ENCODE assay signal across 22 cellular contexts in the genomic region with DNA sequence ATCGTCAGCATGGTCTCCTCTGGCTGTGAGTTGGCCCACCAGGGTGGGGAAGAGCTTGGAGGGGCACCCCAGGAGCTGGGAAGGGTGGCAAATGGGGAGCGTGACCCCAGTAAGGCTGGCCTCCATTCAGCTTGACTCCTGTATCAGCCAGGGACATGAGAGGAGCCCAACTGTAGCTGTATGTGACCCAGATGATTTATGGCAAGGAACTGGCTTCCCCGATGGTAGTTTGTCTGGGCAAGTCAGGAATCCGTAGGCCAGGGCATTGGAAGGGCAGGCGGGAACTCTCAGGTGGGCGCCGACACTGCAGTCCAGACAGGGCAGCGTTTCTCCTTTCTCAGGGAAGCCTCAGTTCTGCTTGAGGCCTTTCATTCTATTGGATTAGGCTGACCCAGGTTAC. TPM values are rescaled to one million over a fixed set of nuclear protein-coding genes. Genes with fewer than 3 reads are reported as not detected.
DNase-seq lines count a peak whose midpoint lies in the region; ATAC-seq, FAIRE-seq and TF ChIP-seq lines count a peak whose summit lies in the region.
"Had no signal": no experiment of that assay in that cellular context is flagged by ENCODE, and none has a peak within 500 bp of the region (broad histone marks: within the 10 kb centered on the region; RNA-seq: fewer than 3 reads in every experiment).

No MANE protein-coding gene starts in this region.

- no peak for TF ChIP-seq RAD21 in K562 (CRISPR knock-in tag; conservative IDR thresholded peaks at IDR 0.05 in 1 of 2, IDR thresholded peaks at IDR 0.05 in 1 of 2)

- TF ChIP-seq CTCF in DOHH2 (IDR thresholded peaks at IDR 0.05; ENCODE audit: low read depth, low read length, poor library complexity, severe bottlenecking): no peak
- TF ChIP-seq CTCF in K562 (IDR thresholded peaks at IDR 0.05 in 2 of 3, conservative IDR thresholded peaks at IDR 0.05 in 1 of 3; ENCODE audit: insufficient read depth in 2 of 3, low read depth in 1 of 3, low read length in 3 of 3): no peak
- no peak for TF ChIP-seq CTCF in prostate gland (IDR thresholded peaks at IDR 0.05)
- TF ChIP-seq CTCF in psoas muscle (IDR thresholded peaks at IDR 0.05): no peak
- no peak for TF ChIP-seq CTCF in adrenal gland (IDR thresholded peaks at IDR 0.05)

- no peak overlapping the region for H2AFZ ChIP-seq in K562 (ENCODE audit: low read depth, low read length)

- no peak for ATAC-seq in K562
- ATAC-seq in psoas muscle: no peak
- ATAC-seq: GM12878, HCT116, HepG2 had no signal

- intact Hi-C loops in K562 (cut with micrococcal nuclease): no loop called here
- intact Hi-C loops in prostate gland (cut with DNase I): no loop called here
- intact Hi-C loops in psoas muscle (cut with DNase I): no loop called here
- intact Hi-C loops in adrenal gland (cut with DNase I): loop anchor here in 1 of 2 donors (10.0 kb wide), 1 partner anchor 72 kb away; a partner anchor contains a TSS

- DNase-seq in NCI-H82 treated with DMSO at 0.1 percent for 48 hours (lab: John Stamatoyannopoulos, UW; ENCODE audit: unreplicated experiment): peak; percentile 13
- DNase-seq in K562 (ENCODE audit: extremely low read depth in 1 of 4, low spot score in 3 of 4): no peak
- peak; percentile 51 for DNase-seq in prostate gland (ENCODE audit: low spot score)
- no peak for DNase-seq in iPS-NIHi11 (ENCODE audit: low spot score)
- no peak for DNase-seq in EL
- DNase-seq in psoas muscle: no peak
- DNase-seq in adrenal gland: no peak
- DNase-seq: ACHN, BE2C, DMS153, DMS79, GOT3, H7, HFFc6 had no signal

- H3K9me2 ChIP-seq in DOHH2 (replicated peaks; ENCODE audit: control insufficient read depth, low read length): no peaks in the 10 kb centered on the region

- no peaks in the 10 kb centered on the region for H3K9me1 ChIP-seq in K562 (ENCODE audit: control insufficient read depth, insufficient read depth, low read length)

- POLR2A ChIA-PET in K562 (lab: Yijun Ruan, JAX): interaction anchor here (0.6 to 1.1 kb wide), 5 partner anchors 14 to 69 kb away, joined by 3 to 5 read pairs (median 3); no protein-coding TSS in a partner anchor

- in situ Hi-C loops in K562 (cut with MboI): no loop called here

- no TSS peak for BruUV-seq in K562 (replicated peaks; lab: Mats Ljungman, UMichigan)

- FAIRE-seq in K562 (lab: Jason Lieb, UNC): no peak
- FAIRE-seq: A204.1, GM12878, HepG2 had no signal

- TF ChIP-seq POLR2A in K562 (conservative IDR thresholded peaks at IDR 0.05): no peak
- no peak for TF ChIP-seq POLR2A in prostate gland (IDR thresholded peaks at IDR 0.05)
- no peak for TF ChIP-seq POLR2A in adrenal gland (IDR thresholded peaks at IDR 0.05)

- CTCF ChIA-PET in K562 (lab: Yijun Ruan, JAX; ENCODE audit: low intra/inter-chr PET ratio): no interaction called here

- H4K20me1 ChIP-seq in DOHH2 (ENCODE audit: control insufficient read depth, insufficient read depth, low read depth, low read length) (no peaks in the 10 kb centered on the region), K562 (replicated peaks; ENCODE audit: control insufficient read depth, insufficient read depth, low read length) (no peaks in the 10 kb centered on the region)

- H3K9ac ChIP-seq in K562 (ENCODE audit: insufficient read depth in 1 of 2, low read depth in 2 of 2, low read length in 2 of 2): peak overlapping the region in 1 of 2 experiments; percentile 29; a peak in 1 of 4 replicates

- H3K4me1 ChIP-seq in DOHH2 (ENCODE audit: control insufficient read depth, low read length) (peaks cover 50% of the 10 kb centered on the region), K562 (replicated peaks in 1 of 2; ENCODE audit: control insufficient read depth in 2 of 2, insufficient read depth in 2 of 2, low read length in 2 of 2) (peaks cover 7 to 22% of the 10 kb centered on the region in 2 experiments; a peak in 3 of 5 replicates), prostate gland (replicated peaks) (no peaks in the 10 kb centered on the region), psoas muscle (no peaks in the 10 kb centered on the region), adrenal gland (replicated peaks in 1 of 2) (no peaks in the 10 kb centered on the region)
- H3K4me1 ChIP-seq: BE2C had no signal

- H3K4me2 ChIP-seq in DOHH2 (ENCODE audit: low read length): peak overlapping the region; percentile 48; the same call in 1 of the 2 replicates
- H3K4me2 ChIP-seq in K562 (ENCODE audit: insufficient read depth, low read length): no peak overlapping the region

- no peak for TF ChIP-seq EP300 in K562 (IDR thresholded peaks at IDR 0.05; ENCODE audit: low read length)

- peaks cover 13% of the 10 kb centered on the region for H3F3A ChIP-seq in DOHH2 (ENCODE audit: control insufficient read depth, insufficient read depth)

- H3K27me3 ChIP-seq in DOHH2 (ENCODE audit: control insufficient read depth, low read length) (peaks cover 21% of the 10 kb centered on the region; the same call in 1 of the 2 replicates), K562 (ENCODE audit: control insufficient read depth in 2 of 2, insufficient read depth in 2 of 2, low read length in 2 of 2) (peaks cover 0 to 12% of the 10 kb centered on the region in 2 experiments; a peak in 2 of 5 replicates), prostate gland (replicated peaks; ENCODE audit: insufficient read depth) (no peaks in the 10 kb centered on the region), psoas muscle (ENCODE audit: insufficient read depth in 3 of 3, low read length in 2 of 3) (no peaks in the 10 kb centered on the region), adrenal gland (peaks cover 12% of the 10 kb centered on the region)
- H3K27me3 ChIP-seq: BE2C had no signal

- H3K4me3 ChIP-seq in DOHH2 (ENCODE audit: low read length) (no peak overlapping the region), K562 (no peak overlapping the region), prostate gland (no peak overlapping the region), psoas muscle (no peak overlapping the region), adrenal gland (no peak overlapping the region)
- H3K4me3 ChIP-seq: GM12878 had no signal

- 48% methylated on average over 8 of the region's 8 CpGs for whole genome bisulfite sequencing in K562 (ENCODE audit: insufficient coverage, low coverage, missing lambda C conversion rate)
- WGBS in prostate gland: 55% methylated on average over 7 of the region's 8 CpGs
- WGBS in psoas muscle, 3 donors: 78 to 85% (median 79%) methylated on average over 8 of the region's 8 CpGs
- WGBS in adrenal gland, 4 donors: 75 to 84% (median 82%) methylated on average over 7 to 8 of the region's 8 CpGs

- H3K79me2 ChIP-seq in DOHH2 (ENCODE audit: control insufficient read depth, low read length): no peaks in the 10 kb centered on the region
- H3K79me2 ChIP-seq in K562 (ENCODE audit: control insufficient read depth, insufficient read depth, low read length): no peaks in the 10 kb centered on the region

- H3K27ac ChIP-seq in DOHH2 (ENCODE audit: low read depth, low read length) (no peak overlapping the region), K562 (ENCODE audit: extremely low read depth, low read depth, low read length) (no peak overlapping the region), prostate gland (peak overlapping the region in 1 of 2 donors; percentile 5), psoas muscle (no peak overlapping the region), adrenal gland (no peak overlapping the region)

- H3K9me3 ChIP-seq in DOHH2 (ENCODE audit: control insufficient read depth, insufficient read depth, low read length) (no peaks in the 10 kb centered on the region), K562 (replicated peaks; ENCODE audit: control insufficient read depth, insufficient read depth, low read depth, low read length) (no peaks in the 10 kb centered on the region), prostate gland (no peaks in the 10 kb centered on the region), psoas muscle (no peaks in the 10 kb centered on the region), adrenal gland (replicated peaks in 1 of 3) (no peaks in the 10 kb centered on the region)
- H3K9me3 ChIP-seq: BE2C had no signal

- H3K36me3 ChIP-seq in DOHH2 (ENCODE audit: control insufficient read depth, low read length) (no peaks in the 10 kb centered on the region), K562 (ENCODE audit: control insufficient read depth, insufficient read depth, low read length) (no peaks in the 10 kb centered on the region), prostate gland (no peaks in the 10 kb centered on the region), psoas muscle (ENCODE audit: insufficient read depth in 1 of 2, low read depth in 1 of 2) (no peaks in the 10 kb centered on the region), adrenal gland (replicated peaks in 1 of 2) (no peaks in the 10 kb centered on the region)
- H3K36me3 ChIP-seq: BE2C had no signal

RNA-seq across cellular contexts. Expression of a gene that starts 2.3 kb away (rescaled TPM):
- total RNA-seq in K562 (2011; cell fraction: chromatin; rRNA removed; ENCODE audit: low replicate concordance): 0.09 TPM in 1 of 2 replicates, not detected in the other
- not detected in 2 replicates for total RNA-seq in K562 (2011; cell fraction: nucleolus; rRNA removed)
- not detected in 2 replicates for total RNA-seq in K562 (2011; cell fraction: nucleoplasm; rRNA removed)
- total RNA-seq in K562 (2014; rRNA removed) (not detected in 2 replicates), K562 (2014; rRNA removed; fragmentation: Illumina TruSeq; extraction: Trizol) (not detected in 2 replicates), K562 (2015; rRNA removed; fragmentation: Illumina TruSeq; extraction: Trizol) (not detected in 2 replicates), K562 (2021) (not detected in 2 replicates), prostate gland (not detected), psoas muscle (not detected), adrenal gland (not detected)
- polyA plus RNA-seq in K562 (2011; rRNA removed) (not detected in 2 replicates), K562 (2014; fragmentation: Illumina TruSeq; extraction: Trizol) (not detected in 2 replicates), K562 (2014; fragmentation: Nextera tagmentation; extraction: Ambion mirVana) (not detected), K562 (2014; rRNA removed) (not detected in 2 replicates), psoas muscle (not detected), adrenal gland (not detected)
- polyA plus RNA-seq in K562 (2011; cell fraction: cytosol; rRNA removed): not detected in 2 replicates
- not detected in 2 replicates for polyA plus RNA-seq in K562 (2011; cell fraction: nucleus; rRNA removed)
- polyA plus RNA-seq in K562 (2012): not detected in 2 replicates
- polyA minus RNA-seq in K562 (2011; rRNA and poly(A)+ RNA removed): not detected in 2 replicates
- polyA minus RNA-seq in K562 (2011; cell fraction: cytosol; rRNA and poly(A)+ RNA removed): not detected in 2 replicates
- polyA minus RNA-seq in K562 (2011; cell fraction: nucleus; rRNA and poly(A)+ RNA removed): not detected in 2 replicates
- total RNA-seq: G401, H7, HFFc6 had no signal
- polyA plus RNA-seq: CD14-positive monocyte; CD4-positive, alpha-beta memory T cell had no signal

RNA-seq across cellular contexts. Expression of a gene that starts 13.9 kb away (rescaled TPM):
- total RNA-seq in K562 (2011; cell fraction: chromatin; rRNA removed; ENCODE audit: low replicate concordance): not detected in 2 replicates
- total RNA-seq in K562 (2011; cell fraction: nucleolus; rRNA removed): not detected in 2 replicates
- not detected in 2 replicates for total RNA-seq in K562 (2011; cell fraction: nucleoplasm; rRNA removed)
- total RNA-seq in K562 (2014; rRNA removed) (not detected in 2 replicates), K562 (2014; rRNA removed; fragmentation: Illumina TruSeq; extraction: Trizol) (not detected in 2 replicates), K562 (2015; rRNA removed; fragmentation: Illumina TruSeq; extraction: Trizol) (not detected in 2 replicates), K562 (2021) (not detected in 2 replicates), prostate gland (not detected), psoas muscle (not detected), adrenal gland (not detected)
- polyA plus RNA-seq in K562 (2011; rRNA removed) (not detected in 2 replicates), K562 (2014; fragmentation: Illumina TruSeq; extraction: Trizol) (not detected in 2 replicates), K562 (2014; fragmentation: Nextera tagmentation; extraction: Ambion mirVana) (not detected), K562 (2014; rRNA removed) (not detected in 2 replicates), psoas muscle (not detected), adrenal gland (not detected)
- polyA plus RNA-seq in K562 (2011; cell fraction: cytosol; rRNA removed): not detected in 2 replicates
- not detected in 2 replicates for polyA plus RNA-seq in K562 (2011; cell fraction: nucleus; rRNA removed)
- not detected in 2 replicates for polyA plus RNA-seq in K562 (2012)
- not detected in 2 replicates for polyA minus RNA-seq in K562 (2011; rRNA and poly(A)+ RNA removed)
- polyA minus RNA-seq in K562 (2011; cell fraction: cytosol; rRNA and poly(A)+ RNA removed): not detected in 2 replicates
- polyA minus RNA-seq in K562 (2011; cell fraction: nucleus; rRNA and poly(A)+ RNA removed): 0.67 TPM in 1 of 2 replicates, not detected in the other
- total RNA-seq: CD4-positive, alpha-beta memory T cell; G401; GM12878; H7; HepG2; HFFc6 had no signal
- polyA plus RNA-seq: CD14-positive monocyte; CD4-positive, alpha-beta memory T cell; GM12878; HepG2 had no signal

RNA-seq across cellular contexts. Expression of a gene that starts 22.8 kb away (rescaled TPM):
- 2.4 and 7.8 TPM in 2 replicates for total RNA-seq in K562 (2011; cell fraction: chromatin; rRNA removed; ENCODE audit: low replicate concordance)
- total RNA-seq in K562 (2011; cell fraction: nucleolus; rRNA removed): 12.2 and 13.2 TPM in 2 replicates
- total RNA-seq in K562 (2011; cell fraction: nucleoplasm; rRNA removed): 5.8 and 6.0 TPM in 2 replicates
- total RNA-seq in K562 (2014; rRNA removed): 13.8 and 23.9 TPM in 2 replicates
- total RNA-seq in K562 (2014; rRNA removed; fragmentation: Illumina TruSeq; extraction: Trizol): 0.80 and 1.1 TPM in 2 replicates
- 3.6 and 4.7 TPM in 2 replicates for total RNA-seq in K562 (2015; rRNA removed; fragmentation: Illumina TruSeq; extraction: Trizol)
- 18.3 and 22.6 TPM in 2 replicates for total RNA-seq in K562 (2021)
- 6.1 and 9.7 TPM in 2 replicates for polyA plus RNA-seq in K562 (2011; rRNA removed)
- polyA plus RNA-seq in K562 (2011; cell fraction: cytosol; rRNA removed): 11.4 and 33.1 TPM in 2 replicates
- 19.4 and 31.1 TPM in 2 replicates for polyA plus RNA-seq in K562 (2011; cell fraction: nucleus; rRNA removed)
- polyA plus RNA-seq in K562 (2012): 15.5 and 16.0 TPM in 2 replicates
- polyA plus RNA-seq in K562 (2014; fragmentation: Illumina TruSeq; extraction: Trizol): 0.59 and 2.7 TPM in 2 replicates
- polyA plus RNA-seq in K562 (2014; fragmentation: Nextera tagmentation; extraction: Ambion mirVana): 1 to 10 TPM in 1 of 2 experiments, under 1 TPM in 1; 0.91 to 1.3 TPM
- 14.3 and 14.9 TPM in 2 replicates for polyA plus RNA-seq in K562 (2014; rRNA removed)
- polyA minus RNA-seq in K562 (2011; rRNA and poly(A)+ RNA removed): 0.63 and 1.6 TPM in 2 replicates
- 8.3 and 17.7 TPM in 2 replicates for polyA minus RNA-seq in K562 (2011; cell fraction: cytosol; rRNA and poly(A)+ RNA removed)
- polyA minus RNA-seq in K562 (2011; cell fraction: nucleus; rRNA and poly(A)+ RNA removed): 3.9 and 6.0 TPM in 2 replicates
- 1 to 10 TPM in 1 of 2 donors, under 1 TPM in 1; 0.74 to 2.6 TPM for total RNA-seq in prostate gland
- under 1 TPM in 1 of 4 donors, not detected in 3; 0.40 TPM for total RNA-seq in psoas muscle
- polyA plus RNA-seq in psoas muscle: under 1 TPM; 0.06 to 0.81 (median 0.09) TPM
- total RNA-seq in adrenal gland: under 1 TPM in 6 of 8 donors, not detected in 2; 0.11 to 0.69 (median 0.28) TPM
- under 1 TPM in 2 of 3 donors, not detected in 1; 0.47 to 0.80 TPM for polyA plus RNA-seq in adrenal gland
- total RNA-seq: CD4-positive, alpha-beta memory T cell had no signal

RNA-seq across cellular contexts. Expression of a gene that starts 28.8 kb away (rescaled TPM):
- total RNA-seq in K562 (2011; cell fraction: chromatin; rRNA removed; ENCODE audit: low replicate concordance): 35.8 and 98.9 TPM in 2 replicates
- total RNA-seq in K562 (2011; cell fraction: nucleolus; rRNA removed): 87.6 and 104 TPM in 2 replicates
- total RNA-seq in K562 (2011; cell fraction: nucleoplasm; rRNA removed): 52.4 and 57.0 TPM in 2 replicates
- total RNA-seq in K562 (2014; rRNA removed): 63.1 and 86.1 TPM in 2 replicates
- total RNA-seq in K562 (2014; rRNA removed; fragmentation: Illumina TruSeq; extraction: Trizol): 6.3 and 10.5 TPM in 2 replicates
- 34.5 and 38.8 TPM in 2 replicates for total RNA-seq in K562 (2015; rRNA removed; fragmentation: Illumina TruSeq; extraction: Trizol)
- total RNA-seq in K562 (2021): 50.3 and 55.4 TPM in 2 replicates
- 21.2 and 40.8 TPM in 2 replicates for polyA plus RNA-seq in K562 (2011; rRNA removed)
- 54.2 and 98.9 TPM in 2 replicates for polyA plus RNA-seq in K562 (2011; cell fraction: cytosol; rRNA removed)
- polyA plus RNA-seq in K562 (2011; cell fraction: nucleus; rRNA removed): 174 and 232 TPM in 2 replicates
- 40.9 and 53.0 TPM in 2 replicates for polyA plus RNA-seq in K562 (2012)
- 42.0 and 46.3 TPM in 2 replicates for polyA plus RNA-seq in K562 (2014; fragmentation: Illumina TruSeq; extraction: Trizol)
- 1 to 10 TPM in 1 of 2 experiments, under 1 TPM in 1; 0.28 to 1.3 TPM for polyA plus RNA-seq in K562 (2014; fragmentation: Nextera tagmentation; extraction: Ambion mirVana)
- 75.9 and 101 TPM in 2 replicates for polyA plus RNA-seq in K562 (2014; rRNA removed)
- polyA minus RNA-seq in K562 (2011; rRNA and poly(A)+ RNA removed): 11.5 and 13.6 TPM in 2 replicates
- polyA minus RNA-seq in K562 (2011; cell fraction: cytosol; rRNA and poly(A)+ RNA removed): 20.3 and 24.8 TPM in 2 replicates
- 49.7 and 64.5 TPM in 2 replicates for polyA minus RNA-seq in K562 (2011; cell fraction: nucleus; rRNA and poly(A)+ RNA removed)
- 10 to 100 TPM; 13.3 to 24.2 TPM for total RNA-seq in prostate gland
- total RNA-seq in psoas muscle: 10 to 100 TPM in 3 of 4 donors, 1 to 10 TPM in 1; 5.5 to 23.2 (median 10.5) TPM
- polyA plus RNA-seq in psoas muscle: 10 to 100 TPM in 1 of 3 donors, 1 to 10 TPM in 2; 3.6 to 10.0 (median 6.7) TPM
- total RNA-seq in adrenal gland: 10 to 100 TPM in 6 of 8 donors, 1 to 10 TPM in 2; 4.4 to 36.3 (median 15.5) TPM
- polyA plus RNA-seq in adrenal gland: 10 to 100 TPM in 2 of 3 donors, 1 to 10 TPM in 1; 2.3 to 19.8 (median 18.5) TPM

RNA-seq across cellular contexts. Expression of a gene that starts 35.1 kb away (rescaled TPM):
- total RNA-seq in K562 (2011; cell fraction: chromatin; rRNA removed; ENCODE audit: low replicate concordance): 108 and 260 TPM in 2 replicates
- 422 and 429 TPM in 2 replicates for total RNA-seq in K562 (2011; cell fraction: nucleolus; rRNA removed)
- total RNA-seq in K562 (2011; cell fraction: nucleoplasm; rRNA removed): 240 and 283 TPM in 2 replicates
- total RNA-seq in K562 (2014; rRNA removed): 200 and 216 TPM in 2 replicates
- total RNA-seq in K562 (2014; rRNA removed; fragmentation: Illumina TruSeq; extraction: Trizol): 69.3 and 110 TPM in 2 replicates
- total RNA-seq in K562 (2015; rRNA removed; fragmentation: Illumina TruSeq; extraction: Trizol): 179 and 196 TPM in 2 replicates
- total RNA-seq in K562 (2021): 130 and 136 TPM in 2 replicates
- 119 and 150 TPM in 2 replicates for polyA plus RNA-seq in K562 (2011; rRNA removed)
- polyA plus RNA-seq in K562 (2011; cell fraction: cytosol; rRNA removed): 299 and 407 TPM in 2 replicates
- polyA plus RNA-seq in K562 (2011; cell fraction: nucleus; rRNA removed): 207 and 224 TPM in 2 replicates
- 176 and 216 TPM in 2 replicates for polyA plus RNA-seq in K562 (2012)
- polyA plus RNA-seq in K562 (2014; fragmentation: Illumina TruSeq; extraction: Trizol): 241 and 254 TPM in 2 replicates
- polyA plus RNA-seq in K562 (2014; fragmentation: Nextera tagmentation; extraction: Ambion mirVana): 1 to 10 TPM; 2.7 to 8.5 TPM
- polyA plus RNA-seq in K562 (2014; rRNA removed): 196 and 235 TPM in 2 replicates
- 113 and 151 TPM in 2 replicates for polyA minus RNA-seq in K562 (2011; rRNA and poly(A)+ RNA removed)
- polyA minus RNA-seq in K562 (2011; cell fraction: cytosol; rRNA and poly(A)+ RNA removed): 150 and 163 TPM in 2 replicates
- 76.1 and 108 TPM in 2 replicates for polyA minus RNA-seq in K562 (2011; cell fraction: nucleus; rRNA and poly(A)+ RNA removed)
- 100 to 1,000 TPM; 350 to 369 TPM for total RNA-seq in prostate gland
- 10 to 100 TPM; 28.7 to 55.8 (median 43.1) TPM for total RNA-seq in psoas muscle
- polyA plus RNA-seq in psoas muscle: 100 to 1,000 TPM; 103 to 193 (median 162) TPM
- 100 to 1,000 TPM; 109 to 398 (median 164) TPM for total RNA-seq in adrenal gland
- 100 to 1,000 TPM in 1 of 3 donors, 10 to 100 TPM in 2; 85.7 to 147 (median 97.4) TPM for polyA plus RNA-seq in adrenal gland

Comparison
In these comparisons a context has a peak if more than half of its experiments do, and no peak if none do; other contexts are left out.
1. DNase-seq: peak in NCI-H82 treated with DMSO at 0.1 percent for 48 hours (single experiment) and prostate gland (single experiment); none in K562 (0 of 4), iPS-NIHi11 (single experiment), EL (single experiment), psoas muscle (0 of 2) and adrenal gland (0 of 7).